In genomic region chr6:135385299-135385698, GRCh38 we compare ENCODE assay signal across 27 cellular contexts.
"Had no signal": no experiment of that assay in that cellular context is flagged by ENCODE, and none has a peak within 500 bp of the region (broad histone marks: within the 10 kb centered on the region; RNA-seq: fewer than 3 reads in every experiment).

No MANE protein-coding gene starts in this region.

- H3K36me3 Mint-ChIP-seq: naive B cell, natural killer cell had no signal

- H3K4me1 ChIP-seq: left lung, lower lobe of right lung, right atrium auricular region, right lobe of liver, tibial nerve, upper lobe of left lung, vagina had no signal

- H3K4me1 Mint-ChIP-seq: mesothelial cell of epicardium; naive B cell; natural killer cell; stimulated activated memory B cell treated with anti-CD40 and anti-IgM and Interleukin-4, amounts not matched to agents 10 μg/mL and 1 μg/mL and 100 μg/mL, for 72 hours; stimulated activated naive CD8-positive, alpha-beta T cell treated with anti-CD3 and anti-CD28 coated beads, Interleukin-15, amount 100 ng/mL, for 72 hours had no signal

- ATAC-seq: left colon; left lung; lower lobe of right lung; natural killer cell; right lobe of liver; stimulated activated memory B cell treated with anti-CD40 and anti-IgM and Interleukin-4, amounts not matched to agents 10 μg/mL and 1 μg/mL and 100 μg/mL, for 72 hours; stimulated activated naive CD8-positive, alpha-beta T cell treated with anti-CD3 and anti-CD28 coated beads, Interleukin-15, amount 100 ng/mL, for 72 hours had no signal

- H3K79me2 ChIP-seq: hepatocyte had no signal

- H3K4me2 ChIP-seq: hepatocyte, smooth muscle cell had no signal

- H3K9me3 Mint-ChIP-seq: mesothelial cell of epicardium; naive B cell; natural killer cell; stimulated activated memory B cell treated with anti-CD40 and anti-IgM and Interleukin-4, amounts not matched to agents 10 μg/mL and 1 μg/mL and 100 μg/mL, for 72 hours; stimulated activated naive CD8-positive, alpha-beta T cell treated with anti-CD3 and anti-CD28 coated beads, Interleukin-15, amount 100 ng/mL, for 72 hours had no signal

- H3K9me3 ChIP-seq: left lung, lower lobe of right lung, ovary, right atrium auricular region, right lobe of liver, tibial nerve, upper lobe of left lung, vagina had no signal

- H3K4me3 Mint-ChIP-seq: mesothelial cell of epicardium; naive B cell; natural killer cell; stimulated activated memory B cell treated with anti-CD40 and anti-IgM and Interleukin-4, amounts not matched to agents 10 μg/mL and 1 μg/mL and 100 μg/mL, for 72 hours; stimulated activated naive CD8-positive, alpha-beta T cell treated with anti-CD3 and anti-CD28 coated beads, Interleukin-15, amount 100 ng/mL, for 72 hours had no signal

- H2AFZ ChIP-seq: hepatocyte had no signal

- H3K27me3 ChIP-seq: hepatocyte, left lung, ovary, right atrium auricular region, right lobe of liver, tibial nerve, upper lobe of left lung, vagina had no signal

- H3K27me3 Mint-ChIP-seq: naive B cell; progenitor cell of endocrine pancreas; stimulated activated memory B cell treated with anti-CD40 and anti-IgM and Interleukin-4, amounts not matched to agents 10 μg/mL and 1 μg/mL and 100 μg/mL, for 72 hours; stimulated activated naive CD8-positive, alpha-beta T cell treated with anti-CD3 and anti-CD28 coated beads, Interleukin-15, amount 100 ng/mL, for 72 hours had no signal

- FAIRE-seq: keratinocyte had no signal

- H3K27ac ChIP-seq: hepatocyte, left lung, lower lobe of right lung, ovary, right atrium auricular region, right lobe of liver, tibial nerve, upper lobe of left lung, vagina had no signal

- H3K4me3 ChIP-seq: hepatocyte, left lung, lower lobe of right lung, ovary, right atrium auricular region, right lobe of liver, smooth muscle cell, tibial nerve, upper lobe of left lung, vagina had no signal

- H3K27ac Mint-ChIP-seq: mesothelial cell of epicardium; natural killer cell; progenitor cell of endocrine pancreas; stimulated activated memory B cell treated with anti-CD40 and anti-IgM and Interleukin-4, amounts not matched to agents 10 μg/mL and 1 μg/mL and 100 μg/mL, for 72 hours; stimulated activated naive CD8-positive, alpha-beta T cell treated with anti-CD3 and anti-CD28 coated beads, Interleukin-15, amount 100 ng/mL, for 72 hours had no signal

- H3K36me3 ChIP-seq: lower lobe of right lung, ovary, right atrium auricular region, right lobe of liver, upper lobe of left lung, vagina had no signal

- DNase-seq: kidney glomerular epithelial cell; left colon; left lung; lower lobe of right lung; mammary epithelial cell; mesenchymal stem cell; naive B cell; natural killer cell; ovary; right lobe of liver; stimulated activated CD4-positive, alpha-beta T cell treated with anti-CD3 and anti-CD28 coated beads, Interleukin-1b, Interleukin-23, amount 100 ng/mL, for 48 hours; stimulated activated CD4-positive, alpha-beta T cell treated with anti-CD3 and anti-CD28 coated beads, Interleukin-2, amount 100 ng/mL, for 48 hours; stimulated activated CD4-positive, alpha-beta T cell treated with anti-CD3 and anti-CD28 coated beads, Interleukin-4, amount 100 ng/mL, for 4 hours; stimulated activated CD8-positive, alpha-beta memory T cell treated with anti-CD3 and anti-CD28 coated beads, Interleukin-4, amount 100 ng/mL, for 48 hours; stimulated activated naive CD4-positive, alpha-beta T cell treated with Interleukin-2 at 50 U/mL for 16 hours; stimulated activated naive CD8-positive, alpha-beta T cell treated with anti-CD3 and anti-CD28 coated beads, Interleukin-15, amount 100 ng/mL, for 72 hours; substantia nigra; upper lobe of left lung had no signal
